ENCODE assay signal across 8 cellular contexts in genomic region chr1:157369808-157370521, GRCh38.
DNase-seq lines count a peak whose midpoint lies in the region; ATAC-seq and TF ChIP-seq lines count a peak whose summit lies in the region.

No MANE protein-coding gene starts in this region.

- peaks cover 13% of the 10 kb centered on the region for H3K27me3 Mint-ChIP-seq in stimulated activated naive CD8-positive, alpha-beta T cell treated with anti-CD3 and anti-CD28 coated beads, Interleukin-15, Interleukin-2, amounts not matched to agents 100 ng/mL and 50 ng/mL, for 24 hours

- H3K36me3 Mint-ChIP-seq in stimulated activated naive CD8-positive, alpha-beta T cell treated with anti-CD3 and anti-CD28 coated beads, Interleukin-15, Interleukin-2, amounts not matched to agents 100 ng/mL and 50 ng/mL, for 24 hours (ENCODE audit: low read depth): no peaks in the 10 kb centered on the region

- H3K4me3 Mint-ChIP-seq in stimulated activated naive CD8-positive, alpha-beta T cell treated with anti-CD3 and anti-CD28 coated beads, Interleukin-15, Interleukin-2, amounts not matched to agents 100 ng/mL and 50 ng/mL, for 24 hours: no peak overlapping the region

- H3K27ac Mint-ChIP-seq in stimulated activated naive CD8-positive, alpha-beta T cell treated with anti-CD3 and anti-CD28 coated beads, Interleukin-15, Interleukin-2, amounts not matched to agents 100 ng/mL and 50 ng/mL, for 24 hours: peak overlapping the region; percentile 46

- no peaks in the 10 kb centered on the region for H3K36me3 ChIP-seq in Karpas-422 (ENCODE audit: insufficient read depth, low read length)

- no peaks in the 10 kb centered on the region for H3K4me1 ChIP-seq in Karpas-422 (ENCODE audit: low read length)

- no peak overlapping the region for H2AFZ ChIP-seq in Karpas-422 (ENCODE audit: low read length)

- no peaks in the 10 kb centered on the region for H3K4me1 Mint-ChIP-seq in stimulated activated naive CD8-positive, alpha-beta T cell treated with anti-CD3 and anti-CD28 coated beads, Interleukin-15, Interleukin-2, amounts not matched to agents 100 ng/mL and 50 ng/mL, for 24 hours (ENCODE audit: low read depth)

- ATAC-seq in HG03565 (IDR thresholded peaks at IDR 0.05; ENCODE audit: unreplicated experiment): no peak

- no peaks in the 10 kb centered on the region for H3K27me3 ChIP-seq in Karpas-422 (ENCODE audit: low read length)

- DNase-seq in activated T-cell treated with anti-CD3 and anti-CD28 coated beads for 24 hours (ENCODE audit: low read depth) (peak; percentile 20), Karpas-422 (peak; percentile 83), SKM-1 (lab: John Stamatoyannopoulos, UW; ENCODE audit: unreplicated experiment) (peak; percentile 71), choroid plexus epithelial cell (ENCODE audit: low read depth) (peak; percentile 71), left kidney (ENCODE audit: low read depth, low spot score) (peak; percentile 78)
- no peak for DNase-seq in activated T-cell treated with anti-CD3 and anti-CD28 coated beads, Interleukin-2, amount 50 U/mL, for 1 hour

- no peaks in the 10 kb centered on the region for H3K9me2 ChIP-seq in Karpas-422 (replicated peaks; ENCODE audit: insufficient read depth, low read length)

- no peak overlapping the region for H3K27ac ChIP-seq in Karpas-422 (ENCODE audit: low read length)

- H3K4me3 ChIP-seq in Karpas-422 (ENCODE audit: low read length): no peak overlapping the region
- H3K4me3 ChIP-seq in choroid plexus epithelial cell (ENCODE audit: low read depth, low read length): no peak overlapping the region

- no peak overlapping the region for H3K4me2 ChIP-seq in Karpas-422 (ENCODE audit: low read depth, low read length, poor library complexity, severe bottlenecking)

- H4K20me1 ChIP-seq in Karpas-422 (ENCODE audit: insufficient read depth, low read depth, low read length): no peaks in the 10 kb centered on the region

- peak; percentile 85 for TF ChIP-seq CTCF in choroid plexus epithelial cell (conservative IDR thresholded peaks at IDR 0.05; ENCODE audit: low read depth, low read length)

- H3K9me3 Mint-ChIP-seq in stimulated activated naive CD8-positive, alpha-beta T cell treated with anti-CD3 and anti-CD28 coated beads, Interleukin-15, Interleukin-2, amounts not matched to agents 100 ng/mL and 50 ng/mL, for 24 hours: no peaks in the 10 kb centered on the region

- no peak overlapping the region for H3K9ac ChIP-seq in Karpas-422 (ENCODE audit: low read length)

- no peaks in the 10 kb centered on the region for H3K9me3 ChIP-seq in Karpas-422 (ENCODE audit: low read length)

- no peaks in the 10 kb centered on the region for H3K79me2 ChIP-seq in Karpas-422 (ENCODE audit: low read length)
